In the genomic region with DNA sequence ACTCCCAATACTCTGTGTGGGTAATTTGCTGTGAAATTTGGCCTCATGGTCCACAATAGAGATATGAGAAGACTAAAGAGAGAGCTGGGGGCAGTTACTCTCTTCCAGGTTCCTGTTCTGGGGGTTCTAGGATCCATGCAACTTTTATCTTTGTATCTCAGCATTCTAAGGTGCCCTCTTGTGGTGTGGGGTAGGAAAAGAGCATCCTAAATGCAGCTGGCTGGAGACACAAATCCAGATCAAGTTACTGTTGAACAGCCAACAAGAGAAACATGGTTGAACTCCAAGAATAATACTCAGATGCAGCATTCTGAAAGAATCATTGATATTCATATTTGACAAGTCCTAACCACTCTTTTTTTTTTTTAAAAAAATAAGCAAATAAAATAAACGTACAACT, we compare ENCODE assay signal across 8 cellular contexts.
A peak's percentile ranks its signal among the peaks of the same experiment; 100 is the strongest.
DNase-seq lines count a peak whose midpoint lies in the region; TF ChIP-seq lines count a peak whose summit lies in the region.

No MANE protein-coding gene starts in this region.

- H3K27ac Mint-ChIP-seq in nephron = peak overlapping the region in 2 of 3 experiments; percentile 47 to 54

- H3K9me3 Mint-ChIP-seq in nephron = peaks cover 3% of the 10 kb centered on the region

- TF ChIP-seq CTCF in nephron (IDR thresholded peaks at IDR 0.05; ENCODE audit: unreplicated experiment in 3 of 3) = peak; percentile 42 to 56 (median 47)

- DNase-seq in NCI-H82 (lab: John Stamatoyannopoulos, UW) = peak; percentile 57
- no peak for DNase-seq in NCI-H82 treated with DMSO at 0.1 percent for 48 hours (lab: John Stamatoyannopoulos, UW; ENCODE audit: unreplicated experiment)
- DNase-seq in NCI-H226 = peak; percentile 7
- peak; percentile 2 to 56 for DNase-seq in dermis microvascular lymphatic vessel endothelial cell (ENCODE audit: low read depth in 2 of 2)
- no peak for DNase-seq in NK-92 treated with Interleukin-12 subunit alpha and Interleukin-12 subunit beta, amount 100 ng/mL, for 24 hours (lab: John Stamatoyannopoulos, UW)
- DNase-seq in activated effector memory CD4-positive, alpha-beta T cell treated with Interleukin-2 at 50 U/mL for 16 hours = no peak
- DNase-seq in activated gamma-delta T cell (lab: John Stamatoyannopoulos, UW) = no peak

- no peaks in the 10 kb centered on the region for H3K27me3 Mint-ChIP-seq in nephron (ENCODE audit: low read depth)

- peaks cover 49% of the 10 kb centered on the region for H3K4me1 Mint-ChIP-seq in nephron

- H3K4me3 Mint-ChIP-seq in nephron = peak overlapping the region in 1 of 3 experiments; percentile 31

- peaks cover 8% of the 10 kb centered on the region for H3K36me3 Mint-ChIP-seq in nephron (ENCODE audit: low read depth)

Comparison
In these comparisons a context has a peak if more than half of its experiments do, and no peak if none do; other contexts are left out.
1. DNase-seq: peak in NCI-H82 (single experiment), NCI-H226 (single experiment) and dermis microvascular lymphatic vessel endothelial cell (2 of 2); none in NCI-H82 treated with DMSO at 0.1 percent for 48 hours (single experiment), NK-92 treated with Interleukin-12 subunit alpha and Interleukin-12 subunit beta, amount 100 ng/mL, for 24 hours (single experiment), activated effector memory CD4-positive, alpha-beta T cell treated with Interleukin-2 at 50 U/mL for 16 hours (single experiment) and activated gamma-delta T cell (single experiment).